In the genomic region with DNA sequence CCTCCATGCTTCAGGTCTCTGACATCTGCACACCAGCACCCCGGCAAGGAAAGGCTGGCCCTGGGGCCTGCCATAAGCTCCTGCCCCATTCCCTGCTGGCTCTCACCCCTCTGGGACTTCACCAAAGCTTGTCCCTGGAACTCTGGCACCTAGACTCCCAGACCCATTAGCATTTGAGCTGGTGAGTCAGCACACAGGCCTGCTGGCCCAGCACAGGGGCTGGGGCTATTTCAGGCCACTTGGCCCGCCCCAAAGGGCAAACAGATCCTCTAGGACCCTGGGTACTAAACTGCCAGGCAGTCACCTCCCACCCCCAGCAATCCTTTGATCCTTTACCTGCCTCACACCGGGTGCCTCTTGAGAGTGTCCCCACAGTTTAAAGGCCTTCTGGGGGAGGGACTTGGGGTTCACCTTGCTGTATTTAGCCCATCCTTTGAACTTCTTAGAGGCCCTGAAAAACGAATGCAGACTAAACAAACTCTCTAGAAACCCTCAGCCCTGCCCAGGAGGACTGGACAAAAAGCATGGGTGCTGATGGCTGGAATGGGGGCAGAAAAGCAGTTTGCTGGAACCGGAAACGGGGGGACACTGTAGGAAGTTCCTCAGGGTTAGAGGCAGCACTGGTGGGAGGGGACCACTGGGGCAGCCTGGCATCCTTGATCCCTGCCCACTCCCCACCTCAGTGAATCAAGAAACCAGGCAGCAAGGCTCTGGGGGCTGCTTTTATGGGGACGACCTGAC, we compare ENCODE assay signal across 1 cellular context.
TF ChIP-seq lines count a peak whose summit lies in the region.

No MANE protein-coding gene starts in this region.

TF ChIP-seq in HepG2, 621 proteins besides CTCF, POLR2A, EP300 and RAD21 (continued from another document and continues in another):
- peak; percentile 22; the same call in 1 of the 2 replicates for TF ChIP-seq RARA (CRISPR knock-in tag; IDR thresholded peaks at IDR 0.05)
- TF ChIP-seq PTBP1 (IDR thresholded peaks at IDR 0.05; ENCODE audit: low read depth, low read length, poor library complexity, severe bottlenecking), result no peak
- TF ChIP-seq FOSL1 (CRISPR knock-in tag; IDR thresholded peaks at IDR 0.05; ENCODE audit: borderline replicate concordance), result peak; percentile 75
- TF ChIP-seq RFXAP (CRISPR knock-in tag; IDR thresholded peaks at IDR 0.05; ENCODE audit: borderline replicate concordance), result peak; percentile 67; the same call in 1 of the 2 replicates
- no peak for TF ChIP-seq AKAP8 (CRISPR knock-in tag; IDR thresholded peaks at IDR 0.05)
- TF ChIP-seq TBX3 (IDR thresholded peaks at IDR 0.05; ENCODE audit: borderline replicate concordance), result peak; percentile 64; the same call in 1 of the 2 replicates
- TF ChIP-seq HOXA3 (CRISPR knock-in tag; IDR thresholded peaks at IDR 0.05), result peak; percentile 64
- TF ChIP-seq, protein P1, sequence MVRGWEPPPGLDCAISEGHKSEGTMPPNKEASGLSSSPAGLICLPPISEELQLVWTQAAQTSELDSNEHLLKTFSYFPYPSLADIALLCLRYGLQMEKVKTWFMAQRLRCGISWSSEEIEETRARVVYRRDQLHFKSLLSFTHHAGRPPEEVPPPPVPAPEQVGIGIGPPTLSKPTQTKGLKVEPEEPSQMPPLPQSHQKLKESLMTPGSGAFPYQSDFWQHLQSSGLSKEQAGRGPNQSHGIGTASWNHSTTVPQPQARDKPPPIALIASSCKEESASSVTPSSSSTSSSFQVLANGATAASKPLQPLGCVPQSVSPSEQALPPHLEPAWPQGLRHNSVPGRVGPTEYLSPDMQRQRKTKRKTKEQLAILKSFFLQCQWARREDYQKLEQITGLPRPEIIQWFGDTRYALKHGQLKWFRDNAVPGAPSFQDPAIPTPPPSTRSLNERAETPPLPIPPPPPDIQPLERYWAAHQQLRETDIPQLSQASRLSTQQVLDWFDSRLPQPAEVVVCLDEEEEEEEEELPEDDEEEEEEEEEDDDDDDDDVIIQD (CRISPR knock-in tag; IDR thresholded peaks at IDR 0.05; ENCODE audit: low read depth), result no peak
- TF ChIP-seq, protein P2, sequence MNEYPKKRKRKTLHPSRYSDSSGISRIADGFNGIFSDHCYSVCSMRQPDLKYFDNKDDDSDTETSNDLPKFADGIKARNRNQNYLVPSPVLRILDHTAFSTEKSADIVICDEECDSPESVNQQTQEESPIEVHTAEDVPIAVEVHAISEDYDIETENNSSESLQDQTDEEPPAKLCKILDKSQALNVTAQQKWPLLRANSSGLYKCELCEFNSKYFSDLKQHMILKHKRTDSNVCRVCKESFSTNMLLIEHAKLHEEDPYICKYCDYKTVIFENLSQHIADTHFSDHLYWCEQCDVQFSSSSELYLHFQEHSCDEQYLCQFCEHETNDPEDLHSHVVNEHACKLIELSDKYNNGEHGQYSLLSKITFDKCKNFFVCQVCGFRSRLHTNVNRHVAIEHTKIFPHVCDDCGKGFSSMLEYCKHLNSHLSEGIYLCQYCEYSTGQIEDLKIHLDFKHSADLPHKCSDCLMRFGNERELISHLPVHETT (CRISPR knock-in tag; conservative IDR thresholded peaks at IDR 0.05), result no peak
- TF ChIP-seq, protein P3, sequence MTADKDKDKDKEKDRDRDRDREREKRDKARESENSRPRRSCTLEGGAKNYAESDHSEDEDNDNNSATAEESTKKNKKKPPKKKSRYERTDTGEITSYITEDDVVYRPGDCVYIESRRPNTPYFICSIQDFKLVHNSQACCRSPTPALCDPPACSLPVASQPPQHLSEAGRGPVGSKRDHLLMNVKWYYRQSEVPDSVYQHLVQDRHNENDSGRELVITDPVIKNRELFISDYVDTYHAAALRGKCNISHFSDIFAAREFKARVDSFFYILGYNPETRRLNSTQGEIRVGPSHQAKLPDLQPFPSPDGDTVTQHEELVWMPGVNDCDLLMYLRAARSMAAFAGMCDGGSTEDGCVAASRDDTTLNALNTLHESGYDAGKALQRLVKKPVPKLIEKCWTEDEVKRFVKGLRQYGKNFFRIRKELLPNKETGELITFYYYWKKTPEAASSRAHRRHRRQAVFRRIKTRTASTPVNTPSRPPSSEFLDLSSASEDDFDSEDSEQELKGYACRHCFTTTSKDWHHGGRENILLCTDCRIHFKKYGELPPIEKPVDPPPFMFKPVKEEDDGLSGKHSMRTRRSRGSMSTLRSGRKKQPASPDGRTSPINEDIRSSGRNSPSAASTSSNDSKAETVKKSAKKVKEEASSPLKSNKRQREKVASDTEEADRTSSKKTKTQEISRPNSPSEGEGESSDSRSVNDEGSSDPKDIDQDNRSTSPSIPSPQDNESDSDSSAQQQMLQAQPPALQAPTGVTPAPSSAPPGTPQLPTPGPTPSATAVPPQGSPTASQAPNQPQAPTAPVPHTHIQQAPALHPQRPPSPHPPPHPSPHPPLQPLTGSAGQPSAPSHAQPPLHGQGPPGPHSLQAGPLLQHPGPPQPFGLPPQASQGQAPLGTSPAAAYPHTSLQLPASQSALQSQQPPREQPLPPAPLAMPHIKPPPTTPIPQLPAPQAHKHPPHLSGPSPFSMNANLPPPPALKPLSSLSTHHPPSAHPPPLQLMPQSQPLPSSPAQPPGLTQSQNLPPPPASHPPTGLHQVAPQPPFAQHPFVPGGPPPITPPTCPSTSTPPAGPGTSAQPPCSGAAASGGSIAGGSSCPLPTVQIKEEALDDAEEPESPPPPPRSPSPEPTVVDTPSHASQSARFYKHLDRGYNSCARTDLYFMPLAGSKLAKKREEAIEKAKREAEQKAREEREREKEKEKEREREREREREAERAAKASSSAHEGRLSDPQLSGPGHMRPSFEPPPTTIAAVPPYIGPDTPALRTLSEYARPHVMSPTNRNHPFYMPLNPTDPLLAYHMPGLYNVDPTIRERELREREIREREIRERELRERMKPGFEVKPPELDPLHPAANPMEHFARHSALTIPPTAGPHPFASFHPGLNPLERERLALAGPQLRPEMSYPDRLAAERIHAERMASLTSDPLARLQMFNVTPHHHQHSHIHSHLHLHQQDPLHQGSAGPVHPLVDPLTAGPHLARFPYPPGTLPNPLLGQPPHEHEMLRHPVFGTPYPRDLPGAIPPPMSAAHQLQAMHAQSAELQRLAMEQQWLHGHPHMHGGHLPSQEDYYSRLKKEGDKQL (CRISPR knock-in tag; IDR thresholded peaks at IDR 0.05; ENCODE audit: low read depth), result peak; percentile 65; the same call in 1 of the 2 replicates
- TF ChIP-seq ZNF776 (CRISPR knock-in tag; IDR thresholded peaks at IDR 0.05), result no peak
- no peak for TF ChIP-seq SMC3 (IDR thresholded peaks at IDR 0.05; ENCODE audit: low read length)
- TF ChIP-seq GATAD2A (CRISPR knock-in tag; IDR thresholded peaks at IDR 0.05), result peak; percentile 52
- TF ChIP-seq MTF1 (CRISPR knock-in tag; IDR thresholded peaks at IDR 0.05), result no peak
- peak; percentile 56 for TF ChIP-seq TARDBP (CRISPR knock-in tag; IDR thresholded peaks at IDR 0.05)
- no peak for TF ChIP-seq ZSCAN9 (CRISPR knock-in tag; IDR thresholded peaks at IDR 0.05; ENCODE audit: borderline replicate concordance)
- TF ChIP-seq, protein P4, sequence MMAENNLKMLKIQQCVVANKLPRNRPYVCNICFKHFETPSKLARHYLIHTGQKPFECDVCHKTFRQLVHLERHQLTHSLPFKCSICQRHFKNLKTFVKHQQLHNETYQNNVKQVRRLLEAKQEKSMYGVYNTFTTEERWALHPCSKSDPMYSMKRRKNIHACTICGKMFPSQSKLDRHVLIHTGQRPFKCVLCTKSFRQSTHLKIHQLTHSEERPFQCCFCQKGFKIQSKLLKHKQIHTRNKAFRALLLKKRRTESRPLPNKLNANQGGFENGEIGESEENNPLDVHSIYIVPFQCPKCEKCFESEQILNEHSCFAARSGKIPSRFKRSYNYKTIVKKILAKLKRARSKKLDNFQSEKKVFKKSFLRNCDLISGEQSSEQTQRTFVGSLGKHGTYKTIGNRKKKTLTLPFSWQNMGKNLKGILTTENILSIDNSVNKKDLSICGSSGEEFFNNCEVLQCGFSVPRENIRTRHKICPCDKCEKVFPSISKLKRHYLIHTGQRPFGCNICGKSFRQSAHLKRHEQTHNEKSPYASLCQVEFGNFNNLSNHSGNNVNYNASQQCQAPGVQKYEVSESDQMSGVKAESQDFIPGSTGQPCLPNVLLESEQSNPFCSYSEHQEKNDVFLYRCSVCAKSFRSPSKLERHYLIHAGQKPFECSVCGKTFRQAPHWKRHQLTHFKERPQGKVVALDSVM (CRISPR knock-in tag; IDR thresholded peaks at IDR 0.05), result no peak
- no peak for TF ChIP-seq ZIK1 (CRISPR knock-in tag; IDR thresholded peaks at IDR 0.05; ENCODE audit: borderline replicate concordance, low read depth)
- no peak for TF ChIP-seq ZNF569 (CRISPR knock-in tag; IDR thresholded peaks at IDR 0.05; ENCODE audit: borderline replicate concordance)
- peak; percentile 31 for TF ChIP-seq ZEB1 (IDR thresholded peaks at IDR 0.05; ENCODE audit: insufficient replicate concordance, low read depth)
- TF ChIP-seq ZNF232 (CRISPR knock-in tag; IDR thresholded peaks at IDR 0.05; ENCODE audit: borderline replicate concordance), result no peak
- TF ChIP-seq, protein P5, sequence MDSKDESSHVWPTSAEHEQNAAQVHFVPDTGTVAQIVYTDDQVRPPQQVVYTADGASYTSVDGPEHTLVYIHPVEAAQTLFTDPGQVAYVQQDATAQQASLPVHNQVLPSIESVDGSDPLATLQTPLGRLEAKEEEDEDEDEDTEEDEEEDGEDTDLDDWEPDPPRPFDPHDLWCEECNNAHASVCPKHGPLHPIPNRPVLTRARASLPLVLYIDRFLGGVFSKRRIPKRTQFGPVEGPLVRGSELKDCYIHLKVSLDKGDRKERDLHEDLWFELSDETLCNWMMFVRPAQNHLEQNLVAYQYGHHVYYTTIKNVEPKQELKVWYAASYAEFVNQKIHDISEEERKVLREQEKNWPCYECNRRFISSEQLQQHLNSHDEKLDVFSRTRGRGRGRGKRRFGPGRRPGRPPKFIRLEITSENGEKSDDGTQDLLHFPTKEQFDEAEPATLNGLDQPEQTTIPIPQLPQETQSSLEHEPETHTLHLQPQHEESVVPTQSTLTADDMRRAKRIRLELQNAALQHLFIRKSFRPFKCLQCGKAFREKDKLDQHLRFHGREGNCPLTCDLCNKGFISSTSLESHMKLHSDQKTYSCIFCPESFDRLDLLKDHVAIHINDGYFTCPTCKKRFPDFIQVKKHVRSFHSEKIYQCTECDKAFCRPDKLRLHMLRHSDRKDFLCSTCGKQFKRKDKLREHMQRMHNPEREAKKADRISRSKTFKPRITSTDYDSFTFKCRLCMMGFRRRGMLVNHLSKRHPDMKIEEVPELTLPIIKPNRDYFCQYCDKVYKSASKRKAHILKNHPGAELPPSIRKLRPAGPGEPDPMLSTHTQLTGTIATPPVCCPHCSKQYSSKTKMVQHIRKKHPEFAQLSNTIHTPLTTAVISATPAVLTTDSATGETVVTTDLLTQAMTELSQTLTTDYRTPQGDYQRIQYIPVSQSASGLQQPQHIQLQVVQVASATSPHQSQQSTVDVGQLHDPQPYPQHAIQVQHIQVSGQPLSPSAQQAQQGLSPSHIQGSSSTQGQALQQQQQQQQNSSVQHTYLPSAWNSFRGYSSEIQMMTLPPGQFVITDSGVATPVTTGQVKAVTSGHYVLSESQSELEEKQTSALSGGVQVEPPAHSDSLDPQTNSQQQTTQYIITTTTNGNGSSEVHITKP (CRISPR knock-in tag; IDR thresholded peaks at IDR 0.05; ENCODE audit: low read depth), result peak; percentile 59; the same call in 1 of the 2 replicates
- peak; percentile 6 for TF ChIP-seq SRSF1 (optimal IDR thresholded peaks at IDR 0.05; ENCODE audit: low read depth, low read length)
- peak; percentile 62; the same call in 1 of the 2 replicates for TF ChIP-seq ZFX (CRISPR knock-in tag; IDR thresholded peaks at IDR 0.05; ENCODE audit: low read depth)
- TF ChIP-seq HMG20A (CRISPR knock-in tag; IDR thresholded peaks at IDR 0.05; ENCODE audit: borderline replicate concordance), result no peak
- TF ChIP-seq, protein P6, sequence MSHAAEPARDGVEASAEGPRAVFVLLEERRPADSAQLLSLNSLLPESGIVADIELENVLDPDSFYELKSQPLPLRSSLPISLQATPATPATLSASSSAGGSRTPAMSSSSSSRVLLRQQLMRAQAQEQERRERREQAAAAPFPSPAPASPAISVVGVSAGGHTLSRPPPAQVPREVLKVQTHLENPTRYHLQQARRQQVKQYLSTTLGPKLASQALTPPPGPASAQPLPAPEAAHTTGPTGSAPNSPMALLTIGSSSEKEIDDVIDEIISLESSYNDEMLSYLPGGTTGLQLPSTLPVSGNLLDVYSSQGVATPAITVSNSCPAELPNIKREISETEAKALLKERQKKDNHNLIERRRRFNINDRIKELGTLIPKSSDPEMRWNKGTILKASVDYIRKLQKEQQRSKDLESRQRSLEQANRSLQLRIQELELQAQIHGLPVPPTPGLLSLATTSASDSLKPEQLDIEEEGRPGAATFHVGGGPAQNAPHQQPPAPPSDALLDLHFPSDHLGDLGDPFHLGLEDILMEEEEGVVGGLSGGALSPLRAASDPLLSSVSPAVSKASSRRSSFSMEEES (CRISPR knock-in tag; IDR thresholded peaks at IDR 0.05), result no peak
- TF ChIP-seq, protein P7, sequence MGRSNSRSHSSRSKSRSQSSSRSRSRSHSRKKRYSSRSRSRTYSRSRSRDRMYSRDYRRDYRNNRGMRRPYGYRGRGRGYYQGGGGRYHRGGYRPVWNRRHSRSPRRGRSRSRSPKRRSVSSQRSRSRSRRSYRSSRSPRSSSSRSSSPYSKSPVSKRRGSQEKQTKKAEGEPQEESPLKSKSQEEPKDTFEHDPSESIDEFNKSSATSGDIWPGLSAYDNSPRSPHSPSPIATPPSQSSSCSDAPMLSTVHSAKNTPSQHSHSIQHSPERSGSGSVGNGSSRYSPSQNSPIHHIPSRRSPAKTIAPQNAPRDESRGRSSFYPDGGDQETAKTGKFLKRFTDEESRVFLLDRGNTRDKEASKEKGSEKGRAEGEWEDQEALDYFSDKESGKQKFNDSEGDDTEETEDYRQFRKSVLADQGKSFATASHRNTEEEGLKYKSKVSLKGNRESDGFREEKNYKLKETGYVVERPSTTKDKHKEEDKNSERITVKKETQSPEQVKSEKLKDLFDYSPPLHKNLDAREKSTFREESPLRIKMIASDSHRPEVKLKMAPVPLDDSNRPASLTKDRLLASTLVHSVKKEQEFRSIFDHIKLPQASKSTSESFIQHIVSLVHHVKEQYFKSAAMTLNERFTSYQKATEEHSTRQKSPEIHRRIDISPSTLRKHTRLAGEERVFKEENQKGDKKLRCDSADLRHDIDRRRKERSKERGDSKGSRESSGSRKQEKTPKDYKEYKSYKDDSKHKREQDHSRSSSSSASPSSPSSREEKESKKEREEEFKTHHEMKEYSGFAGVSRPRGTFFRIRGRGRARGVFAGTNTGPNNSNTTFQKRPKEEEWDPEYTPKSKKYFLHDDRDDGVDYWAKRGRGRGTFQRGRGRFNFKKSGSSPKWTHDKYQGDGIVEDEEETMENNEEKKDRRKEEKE (IDR thresholded peaks at IDR 0.05), result no peak
- 0 out of 2 replicates have a peak, but pooled peaks have one; percentile 58 for TF ChIP-seq ZFP90 (CRISPR knock-in tag; IDR thresholded peaks at IDR 0.05; ENCODE audit: borderline replicate concordance)
- TF ChIP-seq ZNF616 (CRISPR knock-in tag; IDR thresholded peaks at IDR 0.05; ENCODE audit: low read depth), result no peak
- peak; percentile 40; the same call in 1 of the 2 replicates for TF ChIP-seq NCOR1 (IDR thresholded peaks at IDR 0.05; ENCODE audit: borderline replicate concordance, low read length)
